9 cellular contexts compared by ENCODE assay signal in genomic region chr1:67338642-67339041, GRCh38. TPM values are rescaled to one million over a fixed set of nuclear protein-coding genes. Genes with fewer than 3 reads are reported as not detected.
DNase-seq lines count a peak whose midpoint lies in the region; ATAC-seq and TF ChIP-seq lines count a peak whose summit lies in the region.
"Had no signal": no experiment of that assay in that cellular context is flagged by ENCODE, and none has a peak within 500 bp of the region (broad histone marks: within the 10 kb centered on the region; RNA-seq: fewer than 3 reads in every experiment).

No MANE protein-coding gene starts in this region.

- no peaks in the 10 kb centered on the region for H3K27me3 Mint-ChIP-seq in activated naive CD8-positive, alpha-beta T cell treated with anti-CD3 and anti-CD28 coated beads, Interleukin-2, amount 50 U/mL, for 24 hours
- H3K27me3 Mint-ChIP-seq in MCF 10A (ENCODE audit: insufficient read depth, unreplicated experiment) = no peaks in the 10 kb centered on the region

- no TSS peak for BruUV-seq in MCF 10A (replicated peaks; lab: Mats Ljungman, UMichigan)

- DNase-seq in activated naive CD8-positive, alpha-beta T cell treated with anti-CD3 and anti-CD28 coated beads, Interleukin-2, amount 50 U/mL, for 24 hours = peak; percentile 37
- no peak for DNase-seq in left cardiac atrium
- DNase-seq in GM03348 (ENCODE audit: low spot score) = no peak
- DNase-seq in activated CD8-positive, alpha-beta memory T cell treated with anti-CD3 and anti-CD28 coated beads for 24 hours = no peak
- no peak for DNase-seq in MCF 10A (ENCODE audit: unreplicated experiment)
- DNase-seq: NCI-H774 had no signal

- POLR2A ChIA-PET in MCF 10A (lab: Yijun Ruan, JAX) = interaction anchor here (0.9 to 1.6 kb wide), 3 partner anchors 20 to 150 kb away, joined by 3 to 5 read pairs (median 4); partner anchors contain the start of gene SERBP1

- H3K27ac Mint-ChIP-seq in activated naive CD8-positive, alpha-beta T cell treated with anti-CD3 and anti-CD28 coated beads, Interleukin-2, amount 50 U/mL, for 24 hours = peak overlapping the region; percentile 88
- H3K27ac Mint-ChIP-seq in MCF 10A (ENCODE audit: low read depth, unreplicated experiment) = no peak overlapping the region

- peaks cover 93% of the 10 kb centered on the region for H3K4me1 Mint-ChIP-seq in activated naive CD8-positive, alpha-beta T cell treated with anti-CD3 and anti-CD28 coated beads, Interleukin-2, amount 50 U/mL, for 24 hours
- peaks cover 30% of the 10 kb centered on the region for H3K4me1 Mint-ChIP-seq in MCF 10A (ENCODE audit: insufficient read depth, unreplicated experiment)

- ATAC-seq in GM18498 (IDR thresholded peaks at IDR 0.05; ENCODE audit: unreplicated experiment) (peak; percentile 43), GM21360 (IDR thresholded peaks at IDR 0.05; ENCODE audit: unreplicated experiment) (peak; percentile 41), HG03378 (IDR thresholded peaks at IDR 0.05; ENCODE audit: unreplicated experiment) (peak; percentile 50), left cardiac atrium (no peak)
- ATAC-seq in activated naive CD8-positive, alpha-beta T cell treated with anti-CD3 and anti-CD28 coated beads, Interleukin-2, amount 50 U/mL, for 24 hours = peak; percentile 31

- intact Hi-C loops in left cardiac atrium (cut with DNase I) = no loop called here
- intact Hi-C loops in MCF 10A (cut with micrococcal nuclease) = no loop called here

- peak overlapping the region; percentile 69 for H3K4me3 Mint-ChIP-seq in activated naive CD8-positive, alpha-beta T cell treated with anti-CD3 and anti-CD28 coated beads, Interleukin-2, amount 50 U/mL, for 24 hours
- H3K4me3 Mint-ChIP-seq in MCF 10A (ENCODE audit: unreplicated experiment) = no peak overlapping the region

- peaks cover 79% of the 10 kb centered on the region for H3K36me3 Mint-ChIP-seq in activated naive CD8-positive, alpha-beta T cell treated with anti-CD3 and anti-CD28 coated beads, Interleukin-2, amount 50 U/mL, for 24 hours (ENCODE audit: low read depth)
- no peaks in the 10 kb centered on the region for H3K36me3 Mint-ChIP-seq in MCF 10A (ENCODE audit: insufficient read depth, unreplicated experiment)

- H3K9me3 Mint-ChIP-seq in activated naive CD8-positive, alpha-beta T cell treated with anti-CD3 and anti-CD28 coated beads, Interleukin-2, amount 50 U/mL, for 24 hours = no peaks in the 10 kb centered on the region
- no peaks in the 10 kb centered on the region for H3K9me3 Mint-ChIP-seq in MCF 10A (ENCODE audit: unreplicated experiment)

- no peak for TF ChIP-seq CTCF in MCF 10A (IDR thresholded peaks at IDR 0.05; ENCODE audit: unreplicated experiment)

- CTCF ChIA-PET in MCF 10A (lab: Yijun Ruan, JAX) = interaction anchor here (0.8 to 2.3 kb wide), 4 partner anchors 9 to 162 kb away, joined by 3 to 9 read pairs (median 3); no protein-coding TSS in a partner anchor

RNA-seq across cellular contexts. Expression of gene IL12RB2, which starts 31.0 kb away (rescaled TPM):
- total RNA-seq in left cardiac atrium = 1 to 10 TPM in 1 of 2 donors, under 1 TPM in 1; 0.63 to 2.9 TPM
- not detected in 2 replicates for total RNA-seq in MCF 10A (2022)

Comparison
In these comparisons a context has a peak if more than half of its experiments do, and no peak if none do; other contexts are left out.
1. ATAC-seq: peak in GM18498 (single experiment), GM21360 (single experiment), HG03378 (single experiment) and activated naive CD8-positive, alpha-beta T cell treated with anti-CD3 and anti-CD28 coated beads, Interleukin-2, amount 50 U/mL, for 24 hours (single experiment); none in left cardiac atrium (0 of 2).